In the genomic region with DNA sequence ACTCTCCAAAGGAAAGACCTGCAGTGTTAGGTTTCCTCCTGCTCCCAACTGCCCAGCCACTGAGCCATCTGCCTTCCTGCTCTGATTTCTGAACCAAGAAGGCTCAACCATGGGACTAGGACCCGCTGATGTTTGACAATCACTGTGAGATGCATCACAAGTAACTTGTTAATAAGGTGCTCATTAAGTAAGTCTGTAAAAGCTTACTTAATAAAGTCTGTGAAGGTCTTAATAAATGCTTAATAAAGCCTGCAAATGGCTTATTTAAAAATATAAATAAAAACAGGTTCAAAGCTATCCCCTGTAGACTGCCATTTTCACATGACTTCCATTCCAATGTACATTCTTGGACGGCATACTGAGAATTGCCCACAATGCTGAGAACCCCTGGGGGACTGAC, we compare ENCODE assay signal across 1 cellular context.
TF ChIP-seq lines count a peak whose summit lies in the region.

No MANE protein-coding gene starts in this region.

TF ChIP-seq in IMR-90, 13 proteins besides CTCF, POLR2A, EP300 and RAD21:
- TF ChIP-seq MAZ (IDR thresholded peaks at IDR 0.05; ENCODE audit: borderline replicate concordance, low read depth, low read length) (no peak), MAFK (IDR thresholded peaks at IDR 0.05; ENCODE audit: low read depth, low read length) (no peak), BHLHE40 (IDR thresholded peaks at IDR 0.05; ENCODE audit: low read depth, low read length) (no peak), FOS (IDR thresholded peaks at IDR 0.05; ENCODE audit: low read depth, low read length) (no peak), RFX5 (IDR thresholded peaks at IDR 0.05; ENCODE audit: low read depth, low read length) (no peak), CEBPB (IDR thresholded peaks at IDR 0.05; ENCODE audit: low read depth, low read length) (no peak)
- TF ChIP-seq, protein P1, sequence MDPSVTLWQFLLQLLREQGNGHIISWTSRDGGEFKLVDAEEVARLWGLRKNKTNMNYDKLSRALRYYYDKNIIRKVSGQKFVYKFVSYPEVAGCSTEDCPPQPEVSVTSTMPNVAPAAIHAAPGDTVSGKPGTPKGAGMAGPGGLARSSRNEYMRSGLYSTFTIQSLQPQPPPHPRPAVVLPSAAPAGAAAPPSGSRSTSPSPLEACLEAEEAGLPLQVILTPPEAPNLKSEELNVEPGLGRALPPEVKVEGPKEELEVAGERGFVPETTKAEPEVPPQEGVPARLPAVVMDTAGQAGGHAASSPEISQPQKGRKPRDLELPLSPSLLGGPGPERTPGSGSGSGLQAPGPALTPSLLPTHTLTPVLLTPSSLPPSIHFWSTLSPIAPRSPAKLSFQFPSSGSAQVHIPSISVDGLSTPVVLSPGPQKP (IDR thresholded peaks at IDR 0.05; ENCODE audit: borderline replicate concordance, low read depth, low read length): no peak
- TF ChIP-seq, protein P2, sequence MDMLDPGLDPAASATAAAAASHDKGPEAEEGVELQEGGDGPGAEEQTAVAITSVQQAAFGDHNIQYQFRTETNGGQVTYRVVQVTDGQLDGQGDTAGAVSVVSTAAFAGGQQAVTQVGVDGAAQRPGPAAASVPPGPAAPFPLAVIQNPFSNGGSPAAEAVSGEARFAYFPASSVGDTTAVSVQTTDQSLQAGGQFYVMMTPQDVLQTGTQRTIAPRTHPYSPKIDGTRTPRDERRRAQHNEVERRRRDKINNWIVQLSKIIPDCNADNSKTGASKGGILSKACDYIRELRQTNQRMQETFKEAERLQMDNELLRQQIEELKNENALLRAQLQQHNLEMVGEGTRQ (IDR thresholded peaks at IDR 0.05; ENCODE audit: low read depth, low read length): no peak
